ENCODE assay signal across 1 cellular context in the genomic region with DNA sequence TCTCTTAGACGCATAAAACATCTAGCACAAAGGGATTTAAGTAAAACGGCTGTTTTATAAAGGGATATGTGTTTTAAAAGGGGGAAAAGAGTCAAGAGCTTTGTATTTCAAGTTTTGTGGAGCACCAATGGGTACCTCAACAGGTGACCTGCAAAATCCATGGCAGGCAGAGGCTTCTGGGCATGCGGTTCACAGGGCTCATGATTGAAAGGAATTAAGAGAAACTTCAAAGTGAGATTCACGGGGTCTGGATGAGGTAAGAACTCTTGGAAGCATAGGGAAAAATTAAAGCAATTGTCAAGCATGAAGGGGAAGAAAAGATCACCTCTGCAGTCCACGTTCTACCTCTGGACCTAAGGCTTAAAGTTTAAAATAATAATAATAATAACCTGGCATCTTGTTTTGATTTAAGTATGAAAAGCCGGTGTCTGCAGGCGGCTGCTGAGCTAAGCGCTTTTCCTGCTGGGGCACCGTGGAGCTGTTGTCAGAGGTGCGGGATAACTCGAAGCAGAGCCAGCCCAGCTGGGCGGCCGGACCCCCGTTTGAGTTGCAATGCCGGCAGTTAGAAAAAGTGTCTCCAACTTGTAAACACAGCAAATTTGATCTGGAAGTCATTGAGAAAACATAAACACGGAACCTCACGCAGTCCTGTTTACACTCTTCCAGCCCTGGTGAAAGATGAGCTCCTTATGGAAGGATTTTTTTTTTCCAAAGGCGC.
TF ChIP-seq lines count a peak whose summit lies in the region.

No MANE protein-coding gene starts in this region.

TF ChIP-seq in HEK293, 187 proteins besides CTCF, POLR2A, EP300 and RAD21 (continued from another document):
- TF ChIP-seq, protein P1, sequence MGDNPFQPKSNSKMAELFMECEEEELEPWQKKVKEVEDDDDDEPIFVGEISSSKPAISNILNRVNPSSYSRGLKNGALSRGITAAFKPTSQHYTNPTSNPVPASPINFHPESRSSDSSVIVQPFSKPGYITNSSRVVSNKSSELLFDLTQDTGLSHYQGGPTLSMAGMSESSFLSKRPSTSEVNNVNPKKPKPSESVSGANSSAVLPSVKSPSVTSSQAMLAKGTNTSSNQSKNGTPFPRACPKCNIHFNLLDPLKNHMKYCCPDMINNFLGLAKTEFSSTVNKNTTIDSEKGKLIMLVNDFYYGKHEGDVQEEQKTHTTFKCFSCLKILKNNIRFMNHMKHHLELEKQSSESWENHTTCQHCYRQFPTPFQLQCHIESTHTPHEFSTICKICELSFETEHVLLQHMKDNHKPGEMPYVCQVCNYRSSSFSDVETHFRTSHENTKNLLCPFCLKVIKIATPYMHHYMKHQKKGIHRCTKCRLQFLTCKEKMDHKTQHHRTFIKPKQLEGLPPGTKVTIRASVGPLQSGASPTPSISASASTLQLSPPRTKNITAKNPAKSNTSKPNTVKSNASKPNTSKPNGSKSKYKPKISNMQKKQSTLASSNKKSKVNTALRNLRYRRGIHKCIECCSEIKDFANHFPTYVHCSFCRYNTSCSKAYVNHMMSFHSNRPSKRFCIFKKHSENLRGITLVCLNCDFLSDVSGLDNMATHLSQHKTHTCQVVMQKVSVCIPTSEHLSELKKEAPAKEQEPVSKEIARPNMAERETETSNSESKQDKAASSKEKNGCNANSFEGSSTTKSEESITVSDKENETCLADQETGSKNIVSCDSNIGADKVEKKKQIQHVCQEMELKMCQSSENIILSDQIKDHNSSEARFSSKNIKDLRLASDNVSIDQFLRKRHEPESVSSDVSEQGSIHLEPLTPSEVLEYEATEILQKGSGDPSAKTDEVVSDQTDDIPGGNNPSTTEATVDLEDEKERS (tag by site-specific recombination; IDR thresholded peaks at IDR 0.05) = no peak
- TF ChIP-seq SCRT2 (tag by site-specific recombination; IDR thresholded peaks at IDR 0.05) (peak; percentile 81), ZNF473 (tag by site-specific recombination; IDR thresholded peaks at IDR 0.05) (no peak), ZNF777 (tag by site-specific recombination; IDR thresholded peaks at IDR 0.05; ENCODE audit: borderline replicate concordance) (no peak), ZBTB1 (tag by site-specific recombination; IDR thresholded peaks at IDR 0.05) (no peak), SCRT1 (tag by site-specific recombination; IDR thresholded peaks at IDR 0.05; ENCODE audit: borderline replicate concordance) (peak; percentile 53; the same call in 1 of the 2 replicates), ZBTB17 (tag by site-specific recombination; IDR thresholded peaks at IDR 0.05) (0 out of 2 replicates have a peak, but pooled peaks have one; percentile 17)
